ENCODE assay signal across 12 cellular contexts in the genomic region with DNA sequence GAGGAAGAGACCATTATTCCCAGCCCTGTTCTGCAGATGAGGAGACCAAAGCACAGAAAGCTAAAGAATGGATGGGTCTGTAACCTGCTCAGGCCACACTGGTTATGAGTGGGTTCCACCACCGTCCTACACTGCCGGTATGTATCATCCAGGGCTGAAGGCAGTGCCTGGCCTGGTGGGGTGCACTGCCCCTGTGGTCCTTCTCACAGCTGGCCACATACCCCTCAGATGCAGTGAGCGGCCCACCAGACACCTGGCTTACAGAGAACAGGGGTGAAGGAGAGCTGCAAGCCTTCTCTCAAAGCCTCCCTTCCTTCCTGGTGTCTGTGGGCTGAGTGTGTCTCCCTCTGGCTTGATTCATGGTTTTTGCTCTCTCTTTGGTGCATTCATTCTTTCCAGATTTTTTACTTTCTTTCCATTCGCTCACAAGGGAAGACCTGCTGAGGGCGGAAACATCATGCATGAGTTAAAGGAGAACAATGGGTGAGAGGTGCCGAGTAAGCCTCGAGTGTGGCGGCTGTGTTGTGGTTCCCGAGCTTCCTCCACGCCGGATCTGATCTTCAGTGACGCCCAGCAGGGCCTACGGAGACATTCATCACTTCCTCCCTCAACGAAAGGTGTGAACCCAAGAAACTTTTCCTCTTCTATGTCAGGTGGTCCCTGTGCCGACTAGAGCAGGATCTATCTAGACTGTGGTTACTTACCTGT.
DNase-seq lines count a peak whose midpoint lies in the region; TF ChIP-seq lines count a peak whose summit lies in the region.
"Had no signal": no experiment of that assay in that cellular context is flagged by ENCODE, and none has a peak within 500 bp of the region (broad histone marks: within the 10 kb centered on the region; RNA-seq: fewer than 3 reads in every experiment).

No MANE protein-coding gene starts in this region.

- H3K4me1 Mint-ChIP-seq in immature natural killer cell, result peaks cover 42 to 51% of the 10 kb centered on the region in 2 donors

- peak overlapping the region; percentile 95 to 100 (median 97) for H3K27ac Mint-ChIP-seq in immature natural killer cell

- no peak for TF ChIP-seq CTCF in dorsolateral prefrontal cortex (IDR thresholded peaks at IDR 0.05 in 54 of 56, conservative IDR thresholded peaks at IDR 0.05 in 2 of 56; ENCODE audit: low read depth in 1 of 56, partially characterized antibody in 56 of 56)

- intact Hi-C loops in dorsolateral prefrontal cortex (cut with DNase I), result no loop called here

- peak overlapping the region; percentile 72 to 86 (median 80) for H3K4me3 Mint-ChIP-seq in immature natural killer cell

- H3K9me3 ChIP-seq in KOPT-K1 (ENCODE audit: insufficient read depth, low read length, poor library complexity, severe bottlenecking), result no peaks in the 10 kb centered on the region

- H3K36me3 Mint-ChIP-seq in immature natural killer cell, result peaks cover 0 to 4% (median 0%) of the 10 kb centered on the region in 3 donors

- H3K36me3 ChIP-seq in KOPT-K1 (ENCODE audit: insufficient read depth, low read length), result no peaks in the 10 kb centered on the region

- no peaks in the 10 kb centered on the region for H3K27me3 ChIP-seq in dorsolateral prefrontal cortex

- peaks cover 9 to 15% (median 9%) of the 10 kb centered on the region in 3 donors for H3K27me3 Mint-ChIP-seq in immature natural killer cell (ENCODE audit: low read depth in 3 of 3)

- H3K9me3 Mint-ChIP-seq in immature natural killer cell, result no peaks in the 10 kb centered on the region

- H3K4me3 ChIP-seq in dorsolateral prefrontal cortex, result no peak overlapping the region

- peak; percentile 85 for DNase-seq in activated CD8-positive, alpha-beta memory T cell treated with anti-CD3 and anti-CD28 coated beads, Interleukin-2, amount 50 U/mL, for 4 hours
- peak; percentile 93 to 95 (median 94) for DNase-seq in immature natural killer cell
- DNase-seq in stimulated activated CD8-positive, alpha-beta memory T cell treated with anti-CD3 and anti-CD28 coated beads, Interleukin-15, amount 100 ng/mL, for 1 hour (ENCODE audit: low read depth), result peak; percentile 70
- no peak for DNase-seq in cerebellar nuclear complex (lab: John Stamatoyannopoulos, UW)
- DNase-seq in dorsolateral prefrontal cortex, result no peak
- DNase-seq in kidney tubule cell (ENCODE audit: low spot score), result no peak
- DNase-seq in glomerular visceral epithelial cell (ENCODE audit: extremely low spot score), result no peak
- DNase-seq: amniotic stem cell, COR-L47, NCI-H2107, occipital lobe had no signal

- H3K27ac ChIP-seq in KOPT-K1 (ENCODE audit: low read depth, low read length, poor library complexity, severe bottlenecking) (peak overlapping the region; percentile 76), dorsolateral prefrontal cortex (no peak overlapping the region)

Comparison
In these comparisons a context has a peak if more than half of its experiments do, and no peak if none do; other contexts are left out.
1. DNase-seq: peak in activated CD8-positive, alpha-beta memory T cell treated with anti-CD3 and anti-CD28 coated beads, Interleukin-2, amount 50 U/mL, for 4 hours (single experiment), immature natural killer cell (3 of 3) and stimulated activated CD8-positive, alpha-beta memory T cell treated with anti-CD3 and anti-CD28 coated beads, Interleukin-15, amount 100 ng/mL, for 1 hour (single experiment); none in cerebellar nuclear complex (0 of 2), dorsolateral prefrontal cortex (0 of 10), kidney tubule cell (single experiment) and glomerular visceral epithelial cell (single experiment).